In genomic region chr18:5398269-5398668, GRCh38 we compare ENCODE assay signal across 30 cellular contexts.
"Had no signal": no experiment of that assay in that cellular context is flagged by ENCODE, and none has a peak within 500 bp of the region (broad histone marks: within the 10 kb centered on the region; RNA-seq: fewer than 3 reads in every experiment).

No MANE protein-coding gene starts in this region.

- H3K9me3 ChIP-seq: ascending aorta, breast epithelium had no signal

- H3K27me3 ChIP-seq: ascending aorta, breast epithelium had no signal

- H3K36me3 ChIP-seq: ascending aorta, breast epithelium had no signal

- ATAC-seq: activated CD4-positive, alpha-beta T cell treated with anti-CD3 and anti-CD28 coated beads for 36 hours; activated CD4-positive, CD25-positive, alpha-beta regulatory T cell treated with anti-CD3 and anti-CD28 coated beads, Interleukin-2, amount 50 U/mL, for 24 hours; activated CD8-positive, alpha-beta memory T cell treated with anti-CD3 and anti-CD28 coated beads, Interleukin-2, amount 10 ng/mL, durations not matched to agents 7 days and 5 days; activated CD8-positive, alpha-beta T cell treated with anti-CD3 and anti-CD28 coated beads, Interleukin-2, amount 10 ng/mL, durations not matched to agents 7 days and 5 days; activated naive CD8-positive, alpha-beta T cell treated with anti-CD3 and anti-CD28 coated beads, Interleukin-2, amount 50 U/mL, for 24 hours; T-cell; T-helper 17 cell; WTC11 had no signal

- H3K4me3 ChIP-seq: ascending aorta, breast epithelium had no signal

- H3K27ac ChIP-seq: ascending aorta, breast epithelium, WERI-Rb-1 had no signal

- DNase-seq: activated CD4-positive, alpha-beta memory T cell treated with anti-CD3 and anti-CD28 coated beads, Interleukin-2, amount 10 ng/mL, durations not matched to agents 7 days and 5 days; activated CD4-positive, alpha-beta T cell treated with anti-CD3 and anti-CD28 coated beads for 1 hour; activated CD4-positive, alpha-beta T cell treated with anti-CD3 and anti-CD28 coated beads for 36 hours; activated CD4-positive, alpha-beta T cell treated with anti-CD3 and anti-CD28 coated beads for 48 hours; activated CD4-positive, alpha-beta T cell treated with anti-CD3 and anti-CD28 coated beads, Interleukin-2, amount 10 ng/mL, durations not matched to agents 7 days and 5 days; activated CD4-positive, alpha-beta T cell treated with anti-CD3 and anti-CD28 coated beads, Interleukin-2, amount 50 U/mL, for 48 hours; activated CD4-positive, CD25-positive, alpha-beta regulatory T cell; activated CD8-positive, alpha-beta memory T cell treated with anti-CD3 and anti-CD28 coated beads for 24 hours; activated CD8-positive, alpha-beta memory T cell treated with anti-CD3 and anti-CD28 coated beads, Interleukin-2, amount 10 ng/mL, durations not matched to agents 7 days and 5 days; activated CD8-positive, alpha-beta memory T cell treated with anti-CD3 and anti-CD28 coated beads, Interleukin-2, amount 50 U/mL, for 48 hours; activated CD8-positive, alpha-beta T cell treated with anti-CD3 and anti-CD28 coated beads, Interleukin-2, amount 10 ng/mL, durations not matched to agents 7 days and 5 days; activated effector memory CD4-positive, alpha-beta T cell treated with Interleukin-2 at 50 U/mL for 16 hours; activated gamma-delta T cell; activated naive CD4-positive, alpha-beta T cell treated with anti-CD3 and anti-CD28 coated beads, Interleukin-2, amount 10 ng/mL, durations not matched to agents 7 days and 5 days; activated naive CD4-positive, alpha-beta T cell treated with Interleukin-2 at 50 U/mL for 16 hours; activated naive CD8-positive, alpha-beta T cell treated with anti-CD3 and anti-CD28 coated beads, Interleukin-2, amount 10 ng/mL, durations not matched to agents 7 days and 5 days; activated naive CD8-positive, alpha-beta T cell treated with anti-CD3 and anti-CD28 coated beads, Interleukin-2, amount 50 U/mL, for 24 hours; activated T-cell treated with anti-CD3 and anti-CD28 coated beads, Interleukin-2, amount 50 U/mL, for 24 hours; activated T-cell treated with anti-CD3 and anti-CD28 coated beads, Interleukin-2, amount 50 U/mL, for 48 hours; amygdala; anterior cingulate cortex; central memory CD4-positive, alpha-beta T cell; T-cell; T-helper 17 cell; WERI-Rb-1 had no signal

- FAIRE-seq: TTC549 had no signal

- H3K4me1 ChIP-seq: ascending aorta, breast epithelium had no signal
